In genomic region chr19:52734340-52734892, GRCh38 we compare ENCODE assay signal across 8 cellular contexts. TPM values are rescaled to one million over a fixed set of nuclear protein-coding genes. Genes with fewer than 3 reads are reported as not detected.
DNase-seq lines count a peak whose midpoint lies in the region; ATAC-seq and TF ChIP-seq lines count a peak whose summit lies in the region.

No MANE protein-coding gene starts in this region.

- peak overlapping the region; percentile 95 for H3K27ac ChIP-seq in CD8-positive, alpha-beta memory T cell (ENCODE audit: low read depth, low read length)
- H3K27ac ChIP-seq in ovary, result peak overlapping the region; percentile 64 to 76

- intact Hi-C loops in activated CD4-positive, alpha-beta memory T cell treated with anti-CD3 and anti-CD28 coated beads for 36 hours (cut with micrococcal nuclease), result loop anchor here (2.0 kb wide), 3 partner anchors 52 to 208 kb away; partner anchors contain the start of genes ZNF600 and ZNF808
- intact Hi-C loops in ovary (cut with DNase I), result no loop called here

- no peak for TF ChIP-seq POLR2A in ovary (IDR thresholded peaks at IDR 0.05)

- peak; percentile 33 for ATAC-seq in HG03280 (IDR thresholded peaks at IDR 0.05; ENCODE audit: unreplicated experiment)

- 0 to 1% (median 0%) methylated on average over 35 to 39 of the region's 39 CpGs for WGBS in ovary, 3 donors

- peaks cover 23% of the 10 kb centered on the region for H3K4me1 ChIP-seq in CD8-positive, alpha-beta memory T cell (ENCODE audit: insufficient read depth, low read length)
- H3K4me1 ChIP-seq in ovary (ENCODE audit: insufficient read depth), result peaks cover 1% of the 10 kb centered on the region

- no peak for TF ChIP-seq CTCF in ovary (IDR thresholded peaks at IDR 0.05)

- no peak for DNase-seq in CD8-positive, alpha-beta memory T cell
- DNase-seq in GM19238 (ENCODE audit: insufficient read length, low spot score) (peak; percentile 16), glomerular visceral epithelial cell (ENCODE audit: extremely low spot score) (peak; percentile 26), ovary (peak; percentile 18 to 61 (median 49)), KBM-7 (no peak), NCI-H524 treated with DMSO at 0.1 percent for 48 hours (lab: John Stamatoyannopoulos, UW) (no peak)
- no peak for DNase-seq in activated CD4-positive, alpha-beta memory T cell treated with anti-CD3 and anti-CD28 coated beads for 36 hours

- H3K36me3 Mint-ChIP-seq in CD8-positive, alpha-beta memory T cell, result peaks cover 5 to 12% (median 7%) of the 10 kb centered on the region in 3 donors
- peaks cover 10% of the 10 kb centered on the region for H3K36me3 Mint-ChIP-seq in activated CD4-positive, alpha-beta memory T cell treated with anti-CD3 and anti-CD28 coated beads for 36 hours

- peak overlapping the region; percentile 97 for H3K4me3 ChIP-seq in CD8-positive, alpha-beta memory T cell (ENCODE audit: low read length)
- H3K4me3 ChIP-seq in ovary, result peak overlapping the region; percentile 79

- H3K9me3 ChIP-seq in CD8-positive, alpha-beta memory T cell (ENCODE audit: low read length), result no peaks in the 10 kb centered on the region
- H3K9me3 ChIP-seq in ovary, result no peaks in the 10 kb centered on the region

- POLR2A ChIA-PET in CD8-positive, alpha-beta memory T cell (lab: Charles Lee), result no interaction called here
- POLR2A ChIA-PET in activated CD4-positive, alpha-beta memory T cell treated with anti-CD3 and anti-CD28 coated beads for 36 hours (lab: Charles Lee), result no interaction called here

- no peak for TF ChIP-seq EP300 in ovary (IDR thresholded peaks at IDR 0.05)

- H3K27me3 ChIP-seq in CD8-positive, alpha-beta memory T cell (ENCODE audit: insufficient read depth, low read length, poor library complexity, severe bottlenecking), result no peaks in the 10 kb centered on the region
- H3K27me3 ChIP-seq in ovary, result no peaks in the 10 kb centered on the region

- CTCF ChIA-PET in CD8-positive, alpha-beta memory T cell (lab: Charles Lee), result no interaction called here
- CTCF ChIA-PET in activated CD4-positive, alpha-beta memory T cell treated with anti-CD3 and anti-CD28 coated beads for 36 hours (lab: Charles Lee), result no interaction called here

- peaks cover 20 to 34% (median 33%) of the 10 kb centered on the region in 3 donors for H3K4me1 Mint-ChIP-seq in CD8-positive, alpha-beta memory T cell
- H3K4me1 Mint-ChIP-seq in activated CD4-positive, alpha-beta memory T cell treated with anti-CD3 and anti-CD28 coated beads for 36 hours (ENCODE audit: low read depth), result peaks cover 32% of the 10 kb centered on the region

- in situ Hi-C loops in KBM-7 (cut with MboI; ENCODE audit: low pct_unique_long_range_greater_than_20kb, low sequenced_read_pairs), result no loop called here

- no peaks in the 10 kb centered on the region for H3K36me3 ChIP-seq in CD8-positive, alpha-beta memory T cell (ENCODE audit: insufficient read depth, low read length)
- H3K36me3 ChIP-seq in ovary, result no peaks in the 10 kb centered on the region

- H3K27me3 Mint-ChIP-seq in CD8-positive, alpha-beta memory T cell, result peaks cover 0 to 3% of the 10 kb centered on the region in 2 donors
- H3K27me3 Mint-ChIP-seq in activated CD4-positive, alpha-beta memory T cell treated with anti-CD3 and anti-CD28 coated beads for 36 hours, result no peaks in the 10 kb centered on the region

- no peaks in the 10 kb centered on the region for H3K9me3 Mint-ChIP-seq in CD8-positive, alpha-beta memory T cell
- no peaks in the 10 kb centered on the region for H3K9me3 Mint-ChIP-seq in activated CD4-positive, alpha-beta memory T cell treated with anti-CD3 and anti-CD28 coated beads for 36 hours

- peak overlapping the region; percentile 89 to 98 (median 94) for H3K27ac Mint-ChIP-seq in CD8-positive, alpha-beta memory T cell
- peak overlapping the region; percentile 89 for H3K27ac Mint-ChIP-seq in activated CD4-positive, alpha-beta memory T cell treated with anti-CD3 and anti-CD28 coated beads for 36 hours

- H3K4me3 Mint-ChIP-seq in CD8-positive, alpha-beta memory T cell, result peak overlapping the region; percentile 92 to 98 (median 96)
- peak overlapping the region; percentile 76 for H3K4me3 Mint-ChIP-seq in activated CD4-positive, alpha-beta memory T cell treated with anti-CD3 and anti-CD28 coated beads for 36 hours

RNA-seq across cellular contexts. Expression of gene ZNF611, which starts 0.4 kb away (rescaled TPM):
- total RNA-seq in CD8-positive, alpha-beta memory T cell, result 10 to 100 TPM; 21.9 to 24.2 TPM
- 44.5 TPM for polyA plus RNA-seq in CD8-positive, alpha-beta memory T cell
- total RNA-seq in activated CD4-positive, alpha-beta memory T cell treated with anti-CD3 and anti-CD28 coated beads for 36 hours, result 10 to 100 TPM; 17.9 to 20.3 TPM
- total RNA-seq in ovary, result 10 to 100 TPM in 6 of 7 donors, 1 to 10 TPM in 1; 9.9 to 21.5 (median 17.7) TPM
- polyA plus RNA-seq in ovary, result 1 to 10 TPM; 5.9 to 6.6 TPM

RNA-seq across cellular contexts. Expression of gene ZNF600, which starts 52.2 kb away (rescaled TPM):
- total RNA-seq in CD8-positive, alpha-beta memory T cell, result 10 to 100 TPM; 20.8 to 22.4 TPM
- 28.1 TPM for polyA plus RNA-seq in CD8-positive, alpha-beta memory T cell
- 10 to 100 TPM; 11.1 to 13.4 TPM for total RNA-seq in activated CD4-positive, alpha-beta memory T cell treated with anti-CD3 and anti-CD28 coated beads for 36 hours
- 10 to 100 TPM in 2 of 7 donors, 1 to 10 TPM in 5; 5.4 to 11.7 (median 8.1) TPM for total RNA-seq in ovary
- polyA plus RNA-seq in ovary, result 1 to 10 TPM; 5.5 to 6.4 TPM

Comparison
In these comparisons a context has a peak if more than half of its experiments do, and no peak if none do; other contexts are left out.
1. DNase-seq: peak in GM19238 (single experiment), glomerular visceral epithelial cell (single experiment) and ovary (5 of 5); none in CD8-positive, alpha-beta memory T cell (0 of 5), activated CD4-positive, alpha-beta memory T cell treated with anti-CD3 and anti-CD28 coated beads for 36 hours (single experiment), KBM-7 (single experiment) and NCI-H524 treated with DMSO at 0.1 percent for 48 hours (single experiment).